ENCODE assay signal across 14 cellular contexts in genomic region chr22:27873476-27873875, GRCh38. TPM values are rescaled to one million over a fixed set of nuclear protein-coding genes. Genes with fewer than 3 reads are reported as not detected.
DNase-seq lines count a peak whose midpoint lies in the region; ATAC-seq and TF ChIP-seq lines count a peak whose summit lies in the region.
"Had no signal": no experiment of that assay in that cellular context is flagged by ENCODE, and none has a peak within 500 bp of the region (broad histone marks: within the 10 kb centered on the region; RNA-seq: fewer than 3 reads in every experiment).

No MANE protein-coding gene starts in this region.

- POLR2A ChIA-PET in HEK293T (lab: Yijun Ruan, JAX): no interaction called here
- POLR2A ChIA-PET in RWPE1 (lab: Yijun Ruan, JAX; ENCODE audit: low non-redundant PET): no interaction called here

- DNase-seq in ascending aorta (ENCODE audit: low spot score in 2 of 2) (peak in 1 of 2 donors; percentile 79), fibroblast of the aortic adventitia (ENCODE audit: low read depth) (peak; percentile 84), tibial artery (peak; percentile 57 to 80), HEK293T (ENCODE audit: extremely low spot score) (no peak), RWPE1 (ENCODE audit: low spot score) (no peak), T-helper 1 cell (no peak)
- DNase-seq: activated CD4-positive, CD25-positive, alpha-beta regulatory T cell; activated effector memory CD4-positive, alpha-beta T cell treated with anti-CD3 and anti-CD28 coated beads, Interleukin-2, amount 50 U/mL, for 16 hours; Calu3; left colon; naive B cell; stimulated activated CD4-positive, alpha-beta T cell treated with anti-CD3 and anti-CD28 coated beads, Interleukin-15, amount 100 ng/mL, for 24 hours had no signal

- CTCF ChIA-PET in HEK293T (lab: Yijun Ruan, JAX) (no interaction called here), RWPE1 (lab: Yijun Ruan, JAX) (no interaction called here)

- peaks cover 18 to 53% of the 10 kb centered on the region in 2 donors for H3K4me1 ChIP-seq in ascending aorta
- peaks cover 63% of the 10 kb centered on the region for H3K4me1 ChIP-seq in muscle layer of colon (ENCODE audit: insufficient read depth, low read length)
- H3K4me1 ChIP-seq in tibial artery: peaks cover 0 to 81% (median 44%) of the 10 kb centered on the region in 4 donors

- no peak for TF ChIP-seq CTCF in ascending aorta (IDR thresholded peaks at IDR 0.05)
- TF ChIP-seq CTCF in fibroblast of the aortic adventitia (IDR thresholded peaks at IDR 0.05; ENCODE audit: insufficient read depth, low read length): no peak
- TF ChIP-seq CTCF in tibial artery (IDR thresholded peaks at IDR 0.05): no peak
- TF ChIP-seq CTCF in RWPE1 (conservative IDR thresholded peaks at IDR 0.05; ENCODE audit: low read depth): no peak

- intact Hi-C loops in ascending aorta (cut with DNase I) (loop anchor here (10.0 kb wide), 1 partner anchor 1119 kb away; no protein-coding TSS in a partner anchor), tibial artery (cut with DNase I; ENCODE audit: low total_unique reads) (no loop called here)

- no peak for ATAC-seq in HG03097 (IDR thresholded peaks at IDR 0.05; ENCODE audit: low FRiP score, unreplicated experiment)
- ATAC-seq: left colon had no signal

- H3K27me3 ChIP-seq in ascending aorta: no peaks in the 10 kb centered on the region
- no peaks in the 10 kb centered on the region for H3K27me3 ChIP-seq in muscle layer of colon (ENCODE audit: control insufficient read depth in 1 of 2, insufficient read depth in 2 of 2, low read length in 2 of 2)
- H3K27me3 ChIP-seq in tibial artery: no peaks in the 10 kb centered on the region

- H3K4me3 ChIP-seq in ascending aorta: peak overlapping the region in 1 of 2 donors; percentile 3
- no peak overlapping the region for H3K4me3 ChIP-seq in fibroblast of the aortic adventitia (ENCODE audit: low read depth, low read length)
- H3K4me3 ChIP-seq in muscle layer of colon (ENCODE audit: low read depth in 1 of 2, low read length in 2 of 2): peak overlapping the region in 1 of 2 donors; percentile 24
- peak overlapping the region in 1 of 2 donors; percentile 8 for H3K4me3 ChIP-seq in tibial artery

- H3K9ac ChIP-seq in muscle layer of colon (ENCODE audit: low read length): no peak overlapping the region

- H3K27ac ChIP-seq in ascending aorta: peak overlapping the region; percentile 70 to 74
- H3K27ac ChIP-seq in muscle layer of colon (ENCODE audit: low read depth, low read length): peak overlapping the region; percentile 35
- H3K27ac ChIP-seq in tibial artery: peak overlapping the region; percentile 79 to 82
- no peak overlapping the region for H3K27ac ChIP-seq in RWPE1

- H3K36me3 ChIP-seq in ascending aorta (peaks cover 8 to 24% of the 10 kb centered on the region in 2 donors), muscle layer of colon (ENCODE audit: insufficient read depth, low read length) (peaks cover 12% of the 10 kb centered on the region), tibial artery (peaks cover 8 to 22% (median 17%) of the 10 kb centered on the region in 3 donors)

- H3K9me3 ChIP-seq in ascending aorta: no peaks in the 10 kb centered on the region
- no peaks in the 10 kb centered on the region for H3K9me3 ChIP-seq in muscle layer of colon (ENCODE audit: low read length)
- H3K9me3 ChIP-seq in tibial artery: no peaks in the 10 kb centered on the region

TF ChIP-seq in HEK293T, 16 proteins besides CTCF, POLR2A, EP300 and RAD21:
- no peak for TF ChIP-seq TARDBP (IDR thresholded peaks at IDR 0.05)

RNA-seq across cellular contexts. Expression of gene PITPNB, which starts 45.6 kb away (rescaled TPM):
- total RNA-seq in ascending aorta: 42.1 TPM
- total RNA-seq in fibroblast of the aortic adventitia (ENCODE audit: low replicate concordance): 22.1 and 26.8 TPM in 2 replicates

Comparison
In these comparisons a context has a peak if more than half of its experiments do, and no peak if none do; other contexts are left out.
1. DNase-seq: peak in fibroblast of the aortic adventitia (single experiment) and tibial artery (2 of 2); none in HEK293T (single experiment), RWPE1 (single experiment) and T-helper 1 cell (0 of 5).